ENCODE assay signal across 1 cellular context in the genomic region with DNA sequence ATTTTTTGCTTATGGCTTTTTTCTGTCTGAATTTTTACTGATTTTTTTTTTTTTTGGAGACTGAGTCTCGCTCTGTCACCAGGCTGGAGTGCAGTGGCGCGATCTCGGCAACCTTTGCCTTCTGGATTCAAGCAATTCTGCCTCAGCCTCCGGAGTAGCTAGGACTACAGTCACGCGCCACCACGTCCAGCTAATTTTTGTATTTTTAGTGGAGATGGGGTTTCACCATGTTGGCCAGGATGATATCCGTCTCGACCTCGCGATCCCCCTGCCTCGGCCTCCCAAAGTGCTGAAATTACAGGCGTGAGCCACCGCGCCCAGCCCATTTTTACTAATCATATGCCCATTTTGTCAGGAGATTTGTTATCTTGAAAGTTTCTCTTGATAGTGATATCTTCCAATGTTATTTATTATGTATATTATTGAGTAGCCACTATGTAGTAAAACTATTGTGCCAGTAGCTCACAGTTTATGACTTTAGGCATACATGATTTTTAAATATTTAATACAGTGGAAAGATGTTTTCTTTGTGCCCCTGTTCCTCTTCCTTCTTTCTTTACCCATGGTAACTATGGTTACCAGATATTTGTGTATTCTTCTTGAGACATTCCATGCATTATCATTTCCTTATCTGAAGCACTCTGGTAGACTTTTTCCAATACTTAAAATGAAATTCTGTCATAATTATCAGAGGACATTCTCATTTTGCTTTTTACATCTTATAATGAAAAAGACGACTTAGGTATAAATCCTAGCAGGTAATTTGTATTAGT.
TF ChIP-seq lines count a peak whose summit lies in the region.

No MANE protein-coding gene starts in this region.

TF ChIP-seq in GM23338, 12 proteins besides CTCF, POLR2A, EP300 and RAD21 (continued from another document):
- TF ChIP-seq, protein P1, sequence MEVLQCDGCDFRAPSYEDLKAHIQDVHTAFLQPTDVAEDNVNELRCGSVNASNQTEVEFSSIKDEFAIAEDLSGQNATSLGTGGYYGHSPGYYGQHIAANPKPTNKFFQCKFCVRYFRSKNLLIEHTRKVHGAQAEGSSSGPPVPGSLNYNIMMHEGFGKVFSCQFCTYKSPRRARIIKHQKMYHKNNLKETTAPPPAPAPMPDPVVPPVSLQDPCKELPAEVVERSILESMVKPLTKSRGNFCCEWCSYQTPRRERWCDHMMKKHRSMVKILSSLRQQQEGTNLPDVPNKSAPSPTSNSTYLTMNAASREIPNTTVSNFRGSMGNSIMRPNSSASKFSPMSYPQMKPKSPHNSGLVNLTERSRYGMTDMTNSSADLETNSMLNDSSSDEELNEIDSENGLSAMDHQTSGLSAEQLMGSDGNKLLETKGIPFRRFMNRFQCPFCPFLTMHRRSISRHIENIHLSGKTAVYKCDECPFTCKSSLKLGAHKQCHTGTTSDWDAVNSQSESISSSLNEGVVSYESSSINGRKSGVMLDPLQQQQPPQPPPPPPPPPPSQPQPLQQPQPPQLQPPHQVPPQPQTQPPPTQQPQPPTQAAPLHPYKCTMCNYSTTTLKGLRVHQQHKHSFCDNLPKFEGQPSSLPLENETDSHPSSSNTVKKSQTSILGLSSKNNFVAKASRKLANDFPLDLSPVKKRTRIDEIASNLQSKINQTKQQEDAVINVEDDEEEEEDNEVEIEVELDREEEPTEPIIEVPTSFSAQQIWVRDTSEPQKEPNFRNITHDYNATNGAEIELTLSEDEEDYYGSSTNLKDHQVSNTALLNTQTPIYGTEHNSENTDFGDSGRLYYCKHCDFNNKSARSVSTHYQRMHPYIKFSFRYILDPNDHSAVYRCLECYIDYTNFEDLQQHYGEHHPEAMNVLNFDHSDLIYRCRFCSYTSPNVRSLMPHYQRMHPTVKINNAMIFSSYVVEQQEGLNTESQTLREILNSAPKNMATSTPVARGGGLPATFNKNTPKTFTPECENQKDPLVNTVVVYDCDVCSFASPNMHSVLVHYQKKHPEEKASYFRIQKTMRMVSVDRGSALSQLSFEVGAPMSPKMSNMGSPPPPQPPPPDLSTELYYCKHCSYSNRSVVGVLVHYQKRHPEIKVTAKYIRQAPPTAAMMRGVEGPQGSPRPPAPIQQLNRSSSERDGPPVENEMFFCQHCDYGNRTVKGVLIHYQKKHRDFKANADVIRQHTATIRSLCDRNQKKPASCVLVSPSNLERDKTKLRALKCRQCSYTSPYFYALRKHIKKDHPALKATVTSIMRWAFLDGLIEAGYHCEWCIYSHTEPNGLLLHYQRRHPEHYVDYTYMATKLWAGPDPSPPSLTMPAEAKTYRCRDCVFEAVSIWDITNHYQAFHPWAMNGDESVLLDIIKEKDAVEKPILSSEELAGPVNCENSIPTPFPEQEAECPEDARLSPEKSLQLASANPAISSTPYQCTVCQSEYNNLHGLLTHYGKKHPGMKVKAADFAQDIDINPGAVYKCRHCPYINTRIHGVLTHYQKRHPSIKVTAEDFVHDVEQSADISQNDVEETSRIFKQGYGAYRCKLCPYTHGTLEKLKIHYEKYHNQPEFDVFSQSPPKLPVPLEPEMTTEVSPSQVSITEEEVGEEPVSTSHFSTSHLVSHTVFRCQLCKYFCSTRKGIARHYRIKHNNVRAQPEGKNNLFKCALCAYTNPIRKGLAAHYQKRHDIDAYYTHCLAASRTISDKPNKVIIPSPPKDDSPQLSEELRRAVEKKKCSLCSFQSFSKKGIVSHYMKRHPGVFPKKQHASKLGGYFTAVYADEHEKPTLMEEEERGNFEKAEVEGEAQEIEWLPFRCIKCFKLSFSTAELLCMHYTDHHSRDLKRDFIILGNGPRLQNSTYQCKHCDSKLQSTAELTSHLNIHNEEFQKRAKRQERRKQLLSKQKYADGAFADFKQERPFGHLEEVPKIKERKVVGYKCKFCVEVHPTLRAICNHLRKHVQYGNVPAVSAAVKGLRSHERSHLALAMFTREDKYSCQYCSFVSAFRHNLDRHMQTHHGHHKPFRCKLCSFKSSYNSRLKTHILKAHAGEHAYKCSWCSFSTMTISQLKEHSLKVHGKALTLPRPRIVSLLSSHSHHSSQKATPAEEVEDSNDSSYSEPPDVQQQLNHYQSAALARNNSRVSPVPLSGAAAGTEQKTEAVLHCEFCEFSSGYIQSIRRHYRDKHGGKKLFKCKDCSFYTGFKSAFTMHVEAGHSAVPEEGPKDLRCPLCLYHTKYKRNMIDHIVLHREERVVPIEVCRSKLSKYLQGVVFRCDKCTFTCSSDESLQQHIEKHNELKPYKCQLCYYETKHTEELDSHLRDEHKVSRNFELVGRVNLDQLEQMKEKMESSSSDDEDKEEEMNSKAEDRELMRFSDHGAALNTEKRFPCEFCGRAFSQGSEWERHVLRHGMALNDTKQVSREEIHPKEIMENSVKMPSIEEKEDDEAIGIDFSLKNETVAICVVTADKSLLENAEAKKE (CRISPR knock-in tag; IDR thresholded peaks at IDR 0.05), result no peak
- TF ChIP-seq ZNF331 (CRISPR knock-in tag; IDR thresholded peaks at IDR 0.05; ENCODE audit: low read depth), result no peak
- TF ChIP-seq ZNF114 (CRISPR knock-in tag; IDR thresholded peaks at IDR 0.05), result no peak
- no peak for TF ChIP-seq JUNB (IDR thresholded peaks at IDR 0.05; ENCODE audit: unreplicated experiment)
- TF ChIP-seq, protein P2, sequence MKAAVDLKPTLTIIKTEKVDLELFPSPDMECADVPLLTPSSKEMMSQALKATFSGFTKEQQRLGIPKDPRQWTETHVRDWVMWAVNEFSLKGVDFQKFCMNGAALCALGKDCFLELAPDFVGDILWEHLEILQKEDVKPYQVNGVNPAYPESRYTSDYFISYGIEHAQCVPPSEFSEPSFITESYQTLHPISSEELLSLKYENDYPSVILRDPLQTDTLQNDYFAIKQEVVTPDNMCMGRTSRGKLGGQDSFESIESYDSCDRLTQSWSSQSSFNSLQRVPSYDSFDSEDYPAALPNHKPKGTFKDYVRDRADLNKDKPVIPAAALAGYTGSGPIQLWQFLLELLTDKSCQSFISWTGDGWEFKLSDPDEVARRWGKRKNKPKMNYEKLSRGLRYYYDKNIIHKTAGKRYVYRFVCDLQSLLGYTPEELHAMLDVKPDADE (IDR thresholded peaks at IDR 0.05), result no peak
- no peak for TF ChIP-seq NANOG (IDR thresholded peaks at IDR 0.05; ENCODE audit: borderline replicate concordance)
- TF ChIP-seq EZH2phosphoT487 (IDR thresholded peaks at IDR 0.05; ENCODE audit: unreplicated experiment), result no peak
- TF ChIP-seq STAT1 (IDR thresholded peaks at IDR 0.05; ENCODE audit: unreplicated experiment), result no peak
